In the genomic region with DNA sequence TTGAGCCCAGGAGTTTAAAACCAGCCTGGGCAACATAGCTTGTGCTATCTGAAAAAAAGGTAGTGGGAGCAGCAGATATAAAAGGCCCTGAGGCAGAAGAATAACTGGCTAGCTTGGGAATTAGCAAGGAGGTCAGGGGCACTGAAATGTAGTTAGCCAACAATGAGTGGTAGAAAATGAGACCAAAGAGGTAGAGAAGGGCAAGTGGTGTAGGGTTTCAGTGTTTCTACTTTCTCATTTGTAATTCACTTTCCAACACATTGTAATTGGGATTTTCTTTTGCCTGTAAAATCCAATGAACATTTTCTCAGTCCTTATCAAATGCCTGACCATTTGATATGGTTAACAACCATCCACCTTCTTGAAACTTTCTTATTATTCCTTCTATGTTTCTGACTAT, we compare ENCODE assay signal across 26 cellular contexts.
DNase-seq lines count a peak whose midpoint lies in the region; ATAC-seq and TF ChIP-seq lines count a peak whose summit lies in the region.
"Had no signal": no experiment of that assay in that cellular context is flagged by ENCODE, and none has a peak within 500 bp of the region (broad histone marks: within the 10 kb centered on the region; RNA-seq: fewer than 3 reads in every experiment).

No MANE protein-coding gene starts in this region.

- DNase-seq in natural killer cell (no peak), left kidney (ENCODE audit: low read depth, low spot score) (peak; percentile 35), NOMO-1 treated with DMSO at 0.1 percent for 48 hours (lab: John Stamatoyannopoulos, UW; ENCODE audit: unreplicated experiment) (no peak)
- DNase-seq in natural killer cell treated with Interleukin-12 subunit alpha and Interleukin-12 subunit beta and Interleukin-15 and Interleukin-18, amount 100 ng/mL, for 72 hours (ENCODE audit: low spot score): no peak
- no peak for DNase-seq in activated naive CD8-positive, alpha-beta T cell treated with anti-CD3 and anti-CD28 coated beads, Interleukin-2, amount 50 U/mL, for 24 hours
- DNase-seq in stimulated activated CD4-positive, alpha-beta T cell treated with anti-CD3 and anti-CD28 coated beads, Interleukin-2, amount 100 ng/mL, for 48 hours: no peak
- DNase-seq: ACHN; activated CD4-positive, alpha-beta T cell treated with anti-CD3 and anti-CD28 coated beads, Interleukin-2, amount 10 ng/mL, durations not matched to agents 24 days and 14 days; activated naive CD4-positive, alpha-beta T cell treated with anti-CD3 and anti-CD28 coated beads for 36 hours; DND-41; endodermal cell; esophagus squamous epithelium; foreskin melanocyte; KBM-7; left lung; MM.1S; NCI-H1417; NCI-H2029 treated with DMSO at 0.1 percent for 48 hours; NCI-H345; occipital lobe had no signal

- H3K79me2 ChIP-seq in OCI-LY1 (ENCODE audit: insufficient read depth, low read length): peaks cover 19% of the 10 kb centered on the region

- no peaks in the 10 kb centered on the region for H3K27me3 ChIP-seq in OCI-LY1 (ENCODE audit: insufficient read depth, low read length)
- H3K27me3 ChIP-seq: breast epithelium, esophagus squamous epithelium, left lung had no signal

- peak overlapping the region; percentile 72 for H3K27ac ChIP-seq in OCI-LY1 (ENCODE audit: low read depth, low read length, poor library complexity, severe bottlenecking)
- H3K27ac ChIP-seq: breast epithelium, esophagus squamous epithelium had no signal

- H3K27ac Mint-ChIP-seq in natural killer cell: peak overlapping the region; percentile 78 to 96
- peak overlapping the region in 1 of 2 donors; percentile 2 for H3K27ac Mint-ChIP-seq in natural killer cell treated with Interleukin-12 subunit alpha and Interleukin-12 subunit beta and Interleukin-15 and Interleukin-18, amount 100 ng/mL, for 72 hours
- no peak overlapping the region for H3K27ac Mint-ChIP-seq in activated naive CD8-positive, alpha-beta T cell treated with anti-CD3 and anti-CD28 coated beads, Interleukin-2, amount 50 U/mL, for 24 hours
- H3K27ac Mint-ChIP-seq: activated CD4-positive, alpha-beta T cell treated with anti-CD3 and anti-CD28 coated beads, Interleukin-2, amount 10 ng/mL, durations not matched to agents 24 days and 14 days; activated naive CD4-positive, alpha-beta T cell treated with anti-CD3 and anti-CD28 coated beads for 36 hours; endodermal cell; type B pancreatic cell had no signal

- no peak overlapping the region for H3K4me3 ChIP-seq in OCI-LY1 (ENCODE audit: low read depth, low read length, poor library complexity, severe bottlenecking)
- H3K4me3 ChIP-seq: breast epithelium, esophagus squamous epithelium, left lung had no signal

- H3K9ac ChIP-seq in OCI-LY1 (ENCODE audit: low read length): no peak overlapping the region

- H3K36me3 ChIP-seq in OCI-LY1 (ENCODE audit: insufficient read depth, low read length): peaks cover 33% of the 10 kb centered on the region
- H3K36me3 ChIP-seq: breast epithelium, esophagus squamous epithelium, left lung had no signal

- peaks cover 97% of the 10 kb centered on the region for H3K4me1 ChIP-seq in OCI-LY1 (ENCODE audit: insufficient read depth, low read length, severe bottlenecking)
- H3K4me1 ChIP-seq: breast epithelium had no signal

- H3K9me3 Mint-ChIP-seq in natural killer cell: no peaks in the 10 kb centered on the region
- H3K9me3 Mint-ChIP-seq in natural killer cell treated with Interleukin-12 subunit alpha and Interleukin-12 subunit beta and Interleukin-15 and Interleukin-18, amount 100 ng/mL, for 72 hours: peaks cover 3% of the 10 kb centered on the region
- H3K9me3 Mint-ChIP-seq in activated naive CD8-positive, alpha-beta T cell treated with anti-CD3 and anti-CD28 coated beads, Interleukin-2, amount 50 U/mL, for 24 hours: no peaks in the 10 kb centered on the region
- H3K9me3 Mint-ChIP-seq: activated naive CD4-positive, alpha-beta T cell treated with anti-CD3 and anti-CD28 coated beads for 36 hours; endodermal cell; type B pancreatic cell had no signal

- no peaks in the 10 kb centered on the region for H3K9me2 ChIP-seq in OCI-LY1 (ENCODE audit: low read depth, low read length)

- H3F3A ChIP-seq in OCI-LY1 (ENCODE audit: insufficient read depth, low read length): peaks cover 4% of the 10 kb centered on the region

- no peak overlapping the region for H2AFZ ChIP-seq in OCI-LY1 (ENCODE audit: low read length)

- no peak overlapping the region; the same call in 1 of the 2 replicates for H3K4me2 ChIP-seq in OCI-LY1 (ENCODE audit: low read length)

- no peaks in the 10 kb centered on the region for H3K9me3 ChIP-seq in OCI-LY1 (ENCODE audit: low read length)
- H3K9me3 ChIP-seq: breast epithelium, esophagus squamous epithelium, left lung had no signal

- no peaks in the 10 kb centered on the region for H4K20me1 ChIP-seq in OCI-LY1 (ENCODE audit: insufficient read depth, low read length)

- H3K4me3 Mint-ChIP-seq in natural killer cell: no peak overlapping the region
- H3K4me3 Mint-ChIP-seq in natural killer cell treated with Interleukin-12 subunit alpha and Interleukin-12 subunit beta and Interleukin-15 and Interleukin-18, amount 100 ng/mL, for 72 hours: no peak overlapping the region
- H3K4me3 Mint-ChIP-seq in activated naive CD8-positive, alpha-beta T cell treated with anti-CD3 and anti-CD28 coated beads, Interleukin-2, amount 50 U/mL, for 24 hours: no peak overlapping the region
- H3K4me3 Mint-ChIP-seq: activated CD4-positive, alpha-beta T cell treated with anti-CD3 and anti-CD28 coated beads, Interleukin-2, amount 10 ng/mL, durations not matched to agents 24 days and 14 days; activated naive CD4-positive, alpha-beta T cell treated with anti-CD3 and anti-CD28 coated beads for 36 hours; endodermal cell; type B pancreatic cell had no signal

- TF ChIP-seq CTCF in natural killer cell (IDR thresholded peaks at IDR 0.05) (no peak), OCI-LY1 (IDR thresholded peaks at IDR 0.05; ENCODE audit: low read length) (no peak)

- ATAC-seq in natural killer cell: no peak
- no peak for ATAC-seq in natural killer cell treated with Interleukin-12 subunit alpha and Interleukin-12 subunit beta and Interleukin-15 and Interleukin-18, amount 100 ng/mL, for 72 hours
- no peak for ATAC-seq in GM18867 (IDR thresholded peaks at IDR 0.05; ENCODE audit: unreplicated experiment)
- ATAC-seq in activated naive CD8-positive, alpha-beta T cell treated with anti-CD3 and anti-CD28 coated beads, Interleukin-2, amount 50 U/mL, for 24 hours: no peak
- ATAC-seq: left lung, Right ventricle myocardium inferior, SK-N-SH treated with all-trans-retinoic acid at 6 μM for 48 hours had no signal

- H3K36me3 Mint-ChIP-seq in natural killer cell: no peaks in the 10 kb centered on the region
- no peaks in the 10 kb centered on the region for H3K36me3 Mint-ChIP-seq in natural killer cell treated with Interleukin-12 subunit alpha and Interleukin-12 subunit beta and Interleukin-15 and Interleukin-18, amount 100 ng/mL, for 72 hours
- peaks cover 8% of the 10 kb centered on the region for H3K36me3 Mint-ChIP-seq in activated naive CD8-positive, alpha-beta T cell treated with anti-CD3 and anti-CD28 coated beads, Interleukin-2, amount 50 U/mL, for 24 hours (ENCODE audit: low read depth)

- no peaks in the 10 kb centered on the region for H3K27me3 Mint-ChIP-seq in natural killer cell (ENCODE audit: low read depth in 2 of 2)
- H3K27me3 Mint-ChIP-seq in natural killer cell treated with Interleukin-12 subunit alpha and Interleukin-12 subunit beta and Interleukin-15 and Interleukin-18, amount 100 ng/mL, for 72 hours: no peaks in the 10 kb centered on the region
- no peaks in the 10 kb centered on the region for H3K27me3 Mint-ChIP-seq in activated naive CD8-positive, alpha-beta T cell treated with anti-CD3 and anti-CD28 coated beads, Interleukin-2, amount 50 U/mL, for 24 hours
- H3K27me3 Mint-ChIP-seq: activated CD4-positive, alpha-beta T cell treated with anti-CD3 and anti-CD28 coated beads, Interleukin-2, amount 10 ng/mL, durations not matched to agents 24 days and 14 days; type B pancreatic cell had no signal

- H3K4me1 Mint-ChIP-seq in natural killer cell: peaks cover 84 to 85% of the 10 kb centered on the region in 2 donors
- peaks cover 52 to 67% of the 10 kb centered on the region in 2 donors for H3K4me1 Mint-ChIP-seq in natural killer cell treated with Interleukin-12 subunit alpha and Interleukin-12 subunit beta and Interleukin-15 and Interleukin-18, amount 100 ng/mL, for 72 hours (ENCODE audit: low read depth in 2 of 2)
- peaks cover 80% of the 10 kb centered on the region for H3K4me1 Mint-ChIP-seq in activated naive CD8-positive, alpha-beta T cell treated with anti-CD3 and anti-CD28 coated beads, Interleukin-2, amount 50 U/mL, for 24 hours

- intact Hi-C loops in natural killer cell (cut with micrococcal nuclease): no loop called here
